Comparison of ENCODE assay signal across 10 cellular contexts in the genomic region with DNA sequence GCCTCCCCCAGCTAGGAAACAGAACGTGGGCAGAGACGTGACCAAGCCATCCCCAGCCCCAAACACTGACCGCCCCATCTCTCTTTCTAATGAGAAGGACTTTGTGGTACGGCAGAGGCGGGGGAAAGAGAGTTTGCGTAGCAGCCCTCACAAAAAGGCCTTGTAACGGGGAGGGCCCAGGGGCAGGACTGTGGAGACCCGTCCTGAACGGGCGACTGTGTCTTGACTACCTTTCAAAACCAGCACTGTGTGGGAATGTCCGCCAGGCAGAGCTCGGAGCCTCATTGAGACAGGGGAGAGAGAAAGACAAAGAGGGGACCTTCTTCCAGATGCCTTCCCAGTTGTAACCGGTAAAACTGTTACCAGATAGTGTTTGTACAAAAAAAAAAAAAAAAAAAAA. TPM values are rescaled to one million over a fixed set of nuclear protein-coding genes. Genes with fewer than 3 reads are reported as not detected.
DNase-seq lines count a peak whose midpoint lies in the region; ATAC-seq and TF ChIP-seq lines count a peak whose summit lies in the region.
"Had no signal": no experiment of that assay in that cellular context is flagged by ENCODE, and none has a peak within 500 bp of the region (broad histone marks: within the 10 kb centered on the region; RNA-seq: fewer than 3 reads in every experiment).

No MANE protein-coding gene starts in this region.

- POLR2A ChIA-PET in CD8-positive, alpha-beta T cell (lab: Charles Lee): interaction anchor here (1.0 to 3.4 kb wide), 9 partner anchors 9 to 1049 kb away, joined by 3 to 42 read pairs (median 4); a partner anchor contains a TSS

- H3K4me3 ChIP-seq in CD8-positive, alpha-beta T cell (ENCODE audit: low read depth, low read length): peak overlapping the region; percentile 52
- H3K4me3 ChIP-seq in Loucy (ENCODE audit: low read length, poor library complexity, severe bottlenecking) (peak overlapping the region; percentile 69), coronary artery (peak overlapping the region; percentile 65), osteoblast (ENCODE audit: insufficient read depth, low read length) (no peak overlapping the region)

- H3K9me3 Mint-ChIP-seq in CD8-positive, alpha-beta T cell: no peaks in the 10 kb centered on the region
- no peaks in the 10 kb centered on the region for H3K9me3 Mint-ChIP-seq in type B pancreatic cell

- H2AFZ ChIP-seq in Loucy (ENCODE audit: low read length) (no peak overlapping the region), osteoblast (ENCODE audit: low read length) (peak overlapping the region; percentile 95)

- DNase-seq in CD8-positive, alpha-beta T cell: no peak
- DNase-seq in coronary artery (ENCODE audit: low spot score) (no peak), osteoblast (ENCODE audit: insufficient read length, low spot score, missing footprints) (no peak), type B pancreatic cell (ENCODE audit: extremely low spot score, unreplicated experiment) (no peak), NCI-H146 (lab: John Stamatoyannopoulos, UW) (no peak)
- DNase-seq: NCI-H1436, SW 1271 had no signal

- peak overlapping the region; percentile 97 for H3K27ac Mint-ChIP-seq in CD8-positive, alpha-beta T cell
- H3K27ac Mint-ChIP-seq in type B pancreatic cell: no peak overlapping the region

- H3K27me3 Mint-ChIP-seq in CD8-positive, alpha-beta T cell (ENCODE audit: low read depth): no peaks in the 10 kb centered on the region
- H3K27me3 Mint-ChIP-seq in type B pancreatic cell: no peaks in the 10 kb centered on the region

- H3K9me3 ChIP-seq in CD8-positive, alpha-beta T cell (ENCODE audit: low read length): no peaks in the 10 kb centered on the region
- H3K9me3 ChIP-seq in Loucy (ENCODE audit: insufficient read depth, low read depth, low read length): no peaks in the 10 kb centered on the region
- H3K9me3 ChIP-seq in osteoblast (ENCODE audit: low read depth, low read length): no peaks in the 10 kb centered on the region

- H4K20me1 ChIP-seq in Loucy (ENCODE audit: insufficient read depth, low read length, poor library complexity, severe bottlenecking): no peaks in the 10 kb centered on the region
- H4K20me1 ChIP-seq in osteoblast (ENCODE audit: insufficient read depth, low read length): no peaks in the 10 kb centered on the region

- intact Hi-C loops in CD8-positive, alpha-beta T cell (cut with DNase I, micrococcal nuclease): loop anchor here (1.0 to 10.0 kb wide), 7 partner anchors 10 to 1108 kb away; a partner anchor contains a TSS

- H3K79me2 ChIP-seq in Loucy (ENCODE audit: insufficient read depth, low read length) (peaks cover 10% of the 10 kb centered on the region; the same call in 1 of the 2 replicates), osteoblast (ENCODE audit: insufficient read depth, low read length) (no peaks in the 10 kb centered on the region)

- peaks cover 22% of the 10 kb centered on the region for H3K36me3 Mint-ChIP-seq in CD8-positive, alpha-beta T cell
- H3K36me3 Mint-ChIP-seq in type B pancreatic cell: peaks cover 14% of the 10 kb centered on the region

- no peaks in the 10 kb centered on the region for H3F3A ChIP-seq in Loucy (ENCODE audit: low read depth)

- TF ChIP-seq CTCF in CD8-positive, alpha-beta T cell (IDR thresholded peaks at IDR 0.05): no peak
- TF ChIP-seq CTCF in Loucy (conservative IDR thresholded peaks at IDR 0.05; ENCODE audit: low read length): no peak
- no peak for TF ChIP-seq CTCF in coronary artery (IDR thresholded peaks at IDR 0.05)
- no peak for TF ChIP-seq CTCF in osteoblast (IDR thresholded peaks at IDR 0.05; ENCODE audit: extremely low read depth, low read depth, low read length)
- no peak for TF ChIP-seq CTCF in type B pancreatic cell (conservative IDR thresholded peaks at IDR 0.05)

- ATAC-seq in CD8-positive, alpha-beta T cell: no peak
- no peak for ATAC-seq in HG03457 (IDR thresholded peaks at IDR 0.05; ENCODE audit: unreplicated experiment)
- no peak for ATAC-seq in HG03432 (IDR thresholded peaks at IDR 0.05; ENCODE audit: unreplicated experiment)

- H3K9ac ChIP-seq in Loucy (ENCODE audit: low read depth, low read length, poor library complexity, severe bottlenecking): peak overlapping the region; percentile 86

- H3K36me3 ChIP-seq in CD8-positive, alpha-beta T cell (ENCODE audit: insufficient read depth, low read length): no peaks in the 10 kb centered on the region
- H3K36me3 ChIP-seq in Loucy (ENCODE audit: insufficient read depth, low read length) (peaks cover 32% of the 10 kb centered on the region; the same call in 1 of the 2 replicates), osteoblast (ENCODE audit: insufficient read depth, low read length) (no peaks in the 10 kb centered on the region)

- H3K4me2 ChIP-seq in Loucy (ENCODE audit: low read depth, low read length, poor library complexity, severe bottlenecking) (peak overlapping the region; percentile 72), osteoblast (ENCODE audit: insufficient read depth, low read length) (peak overlapping the region; percentile 78)

- peaks cover 57% of the 10 kb centered on the region for H3K4me1 Mint-ChIP-seq in CD8-positive, alpha-beta T cell (ENCODE audit: low read depth)
- H3K4me1 Mint-ChIP-seq in type B pancreatic cell (ENCODE audit: unreplicated experiment): no peaks in the 10 kb centered on the region

- peak overlapping the region; percentile 84 for H3K4me3 Mint-ChIP-seq in CD8-positive, alpha-beta T cell
- no peak overlapping the region for H3K4me3 Mint-ChIP-seq in type B pancreatic cell

- no peaks in the 10 kb centered on the region for H3K9me2 ChIP-seq in Loucy (replicated peaks; ENCODE audit: low read depth, low read length)

- peaks cover 54% of the 10 kb centered on the region for H3K4me1 ChIP-seq in CD8-positive, alpha-beta T cell (ENCODE audit: insufficient read depth, low read length)
- H3K4me1 ChIP-seq in Loucy (ENCODE audit: insufficient read depth, low read length, poor library complexity, severe bottlenecking) (peaks cover 5% of the 10 kb centered on the region), osteoblast (ENCODE audit: insufficient read depth, low read length) (peaks cover 10% of the 10 kb centered on the region)

- no peaks in the 10 kb centered on the region for H3K27me3 ChIP-seq in CD8-positive, alpha-beta T cell (ENCODE audit: insufficient read depth, low read length)
- H3K27me3 ChIP-seq in Loucy (ENCODE audit: insufficient read depth, low read length, poor library complexity, severe bottlenecking): no peaks in the 10 kb centered on the region
- H3K27me3 ChIP-seq in osteoblast (ENCODE audit: insufficient read depth, low read length): no peaks in the 10 kb centered on the region

- CTCF ChIA-PET in CD8-positive, alpha-beta T cell (lab: Charles Lee): interaction anchor here (0.7 to 18.1 kb wide), 15 partner anchors 8 to 1049 kb away, joined by 3 to 537 read pairs (median 4); a partner anchor contains a TSS

- H3K27ac ChIP-seq in CD8-positive, alpha-beta T cell (ENCODE audit: low read depth, low read length): peak overlapping the region; percentile 65
- H3K27ac ChIP-seq in coronary artery: peak overlapping the region; percentile 29 to 82
- H3K27ac ChIP-seq in osteoblast (ENCODE audit: low read depth, low read length): peak overlapping the region; percentile 50

RNA-seq across cellular contexts. Expression of a gene that starts 29.7 kb away (rescaled TPM):
- total RNA-seq in CD8-positive, alpha-beta T cell: under 1 TPM in 1 of 2 experiments, not detected in 1; 0.58 TPM
- total RNA-seq in osteoblast (not detected in 2 replicates), type B pancreatic cell (ENCODE audit: low replicate concordance) (not detected in 2 replicates)
